19 cellular contexts compared by ENCODE assay signal in genomic region chr1:217493290-217493689, GRCh38.
DNase-seq lines count a peak whose midpoint lies in the region; ATAC-seq, FAIRE-seq and TF ChIP-seq lines count a peak whose summit lies in the region.
"Had no signal": no experiment of that assay in that cellular context is flagged by ENCODE, and none has a peak within 500 bp of the region (broad histone marks: within the 10 kb centered on the region; RNA-seq: fewer than 3 reads in every experiment).

No MANE protein-coding gene starts in this region.

- H3K27me3 ChIP-seq in A673 (replicated peaks; ENCODE audit: insufficient read depth, low read depth, low read length, poor library complexity) = no peaks in the 10 kb centered on the region
- H3K27me3 ChIP-seq: cardiac muscle cell had no signal

- ATAC-seq in stimulated activated naive B cell treated with anti-CD40 and anti-IgM and Interleukin-4, amounts not matched to agents 10 μg/mL and 1 μg/mL and 100 μg/mL, for 72 hours (replicated peaks) = no peak
- ATAC-seq: activated T-cell treated with anti-CD3 and anti-CD28 coated beads, Interleukin-2, amount 50 U/mL, for 72 hours; Panc1 had no signal

- H3K9me3 Mint-ChIP-seq in osteocyte (ENCODE audit: unreplicated experiment) = no peaks in the 10 kb centered on the region
- H3K9me3 Mint-ChIP-seq in stimulated activated naive B cell treated with anti-CD40 and anti-IgM and Interleukin-4, amounts not matched to agents 10 μg/mL and 1 μg/mL and 100 μg/mL, for 72 hours = no peaks in the 10 kb centered on the region
- H3K9me3 Mint-ChIP-seq: activated T-cell treated with anti-CD3 and anti-CD28 coated beads, Interleukin-2, amount 50 U/mL, for 72 hours; IgD-negative memory B cell had no signal

- POLR2A ChIA-PET in A673 (lab: Charles Lee; ENCODE audit: low non-redundant PET) = no interaction called here

- no peak overlapping the region for H3K4me3 ChIP-seq in A673 (ENCODE audit: low read depth, low read length, poor library complexity, severe bottlenecking)
- H3K4me3 ChIP-seq: cardiac muscle cell had no signal

- H3K9me3 ChIP-seq in A673 (ENCODE audit: low read depth, low read length, poor library complexity, severe bottlenecking) = no peaks in the 10 kb centered on the region

- no peaks in the 10 kb centered on the region for H3K36me3 ChIP-seq in A673 (ENCODE audit: insufficient read depth, low read length, poor library complexity, severe bottlenecking)
- H3K36me3 ChIP-seq: cardiac muscle cell had no signal

- TF ChIP-seq POLR2A in GM12891 (IDR thresholded peaks at IDR 0.05; ENCODE audit: low read depth, low read length) = no peak

- BruUV-seq in A673 (replicated peaks; lab: Mats Ljungman, UMichigan) = no TSS peak

- intact Hi-C loops in A673 (cut with micrococcal nuclease; ENCODE audit: unreplicated experiment) = no loop called here

- peak; percentile 31 for FAIRE-seq in GM12891 (lab: Jason Lieb, UNC)

- peaks cover 17% of the 10 kb centered on the region for H3K36me3 Mint-ChIP-seq in osteocyte (ENCODE audit: unreplicated experiment)
- H3K36me3 Mint-ChIP-seq in stimulated activated naive B cell treated with anti-CD40 and anti-IgM and Interleukin-4, amounts not matched to agents 10 μg/mL and 1 μg/mL and 100 μg/mL, for 72 hours = peaks cover 21 to 24% of the 10 kb centered on the region in 2 donors

- no peak for TF ChIP-seq CTCF in A673 (conservative IDR thresholded peaks at IDR 0.05; ENCODE audit: low read depth, low read length)
- no peak for TF ChIP-seq CTCF in osteocyte (IDR thresholded peaks at IDR 0.05)

- H3K4me1 Mint-ChIP-seq in osteocyte (ENCODE audit: unreplicated experiment) = no peaks in the 10 kb centered on the region
- H3K4me1 Mint-ChIP-seq in stimulated activated naive B cell treated with anti-CD40 and anti-IgM and Interleukin-4, amounts not matched to agents 10 μg/mL and 1 μg/mL and 100 μg/mL, for 72 hours = peaks cover 10 to 23% of the 10 kb centered on the region in 2 donors

- H3K27ac ChIP-seq in A673 (ENCODE audit: low read depth, low read length, poor library complexity, severe bottlenecking) = no peak overlapping the region
- H3K27ac ChIP-seq in epithelial cell of prostate = peak overlapping the region; percentile 31
- H3K27ac ChIP-seq: cardiac muscle cell had no signal

- no peaks in the 10 kb centered on the region for H3K27me3 Mint-ChIP-seq in osteocyte (ENCODE audit: unreplicated experiment)
- H3K27me3 Mint-ChIP-seq in stimulated activated naive B cell treated with anti-CD40 and anti-IgM and Interleukin-4, amounts not matched to agents 10 μg/mL and 1 μg/mL and 100 μg/mL, for 72 hours = no peaks in the 10 kb centered on the region
- H3K27me3 Mint-ChIP-seq: activated naive CD8-positive, alpha-beta T cell; IgD-negative memory B cell had no signal

- H3K27ac Mint-ChIP-seq in osteocyte (ENCODE audit: unreplicated experiment) = no peak overlapping the region
- H3K27ac Mint-ChIP-seq in stimulated activated naive B cell treated with anti-CD40 and anti-IgM and Interleukin-4, amounts not matched to agents 10 μg/mL and 1 μg/mL and 100 μg/mL, for 72 hours = no peak overlapping the region
- H3K27ac Mint-ChIP-seq: activated naive CD8-positive, alpha-beta T cell; activated T-cell treated with anti-CD3 and anti-CD28 coated beads, Interleukin-2, amount 50 U/mL, for 72 hours; IgD-negative memory B cell had no signal

- CTCF ChIA-PET in A673 (lab: Charles Lee) = no interaction called here

- no peaks in the 10 kb centered on the region for H3K4me1 ChIP-seq in A673 (ENCODE audit: insufficient read depth, low read length, poor library complexity, severe bottlenecking)

- DNase-seq in A673 (ENCODE audit: low spot score) (peak; percentile 11), GM12891 (ENCODE audit: insufficient read length, low spot score) (no peak), NCI-H748 (lab: John Stamatoyannopoulos, UW; ENCODE audit: unreplicated experiment) (peak; percentile 31), epithelial cell of prostate (ENCODE audit: low read depth, low spot score) (peak; percentile 18), hypothalamus (lab: John Stamatoyannopoulos, UW) (no peak), osteocyte (ENCODE audit: extremely low spot score, unreplicated experiment) (no peak)
- no peak for DNase-seq in stimulated activated CD4-positive, alpha-beta T cell treated with anti-CD3 and anti-CD28 coated beads, Interleukin-12 subunit alpha, Interleukin-12 subunit beta, amount 100 ng/mL, for 4 hours
- DNase-seq in stimulated activated naive B cell treated with anti-CD40 and anti-IgM and Interleukin-4, amounts not matched to agents 10 μg/mL and 1 μg/mL and 100 μg/mL, for 72 hours = no peak
- DNase-seq: activated CD4-positive, alpha-beta T cell treated with anti-CD3 and anti-CD28 coated beads for 1 hour; activated T-cell treated with anti-CD3 and anti-CD28 coated beads, Interleukin-2, amount 50 U/mL, for 72 hours; MM.1S; NCI-H2081; NCI-H524 treated with DMSO at 0.1 percent for 48 hours; nucleus accumbens; stimulated activated CD4-positive, alpha-beta T cell treated with anti-CD3 and anti-CD28 coated beads, Interleukin-15, amount 100 ng/mL, for 24 hours had no signal

- no peak overlapping the region for H3K4me3 Mint-ChIP-seq in osteocyte (ENCODE audit: unreplicated experiment)
- H3K4me3 Mint-ChIP-seq in stimulated activated naive B cell treated with anti-CD40 and anti-IgM and Interleukin-4, amounts not matched to agents 10 μg/mL and 1 μg/mL and 100 μg/mL, for 72 hours = no peak overlapping the region
- H3K4me3 Mint-ChIP-seq: activated naive CD8-positive, alpha-beta T cell; activated T-cell treated with anti-CD3 and anti-CD28 coated beads, Interleukin-2, amount 50 U/mL, for 72 hours; IgD-negative memory B cell had no signal

TF ChIP-seq in GM12891, 5 proteins besides CTCF, POLR2A, EP300 and RAD21:
- no peak for TF ChIP-seq PAX5 (IDR thresholded peaks at IDR 0.05; ENCODE audit: insufficient read depth, low read length, severe bottlenecking)
- TF ChIP-seq POLR2AphosphoS5 (IDR thresholded peaks at IDR 0.05; ENCODE audit: low read depth, low read length) = no peak
- TF ChIP-seq SPI1 (IDR thresholded peaks at IDR 0.05; ENCODE audit: low read depth, low read length) = peak; percentile 23; the same call in 1 of the 2 replicates

Comparison
In these comparisons a context has a peak if more than half of its experiments do, and no peak if none do; other contexts are left out.
1. DNase-seq: peak in A673 (single experiment), NCI-H748 (single experiment) and epithelial cell of prostate (single experiment); none in GM12891 (single experiment), hypothalamus (0 of 51), stimulated activated CD4-positive, alpha-beta T cell treated with anti-CD3 and anti-CD28 coated beads, Interleukin-12 subunit alpha, Interleukin-12 subunit beta, amount 100 ng/mL, for 4 hours (single experiment), osteocyte (single experiment) and stimulated activated naive B cell treated with anti-CD40 and anti-IgM and Interleukin-4, amounts not matched to agents 10 μg/mL and 1 μg/mL and 100 μg/mL, for 72 hours (single experiment).